Comparison of ENCODE assay signal across 9 cellular contexts in genomic region chr12:124273630-124274029, GRCh38. TPM values are rescaled to one million over a fixed set of nuclear protein-coding genes. Genes with fewer than 3 reads are reported as not detected.
DNase-seq lines count a peak whose midpoint lies in the region; ATAC-seq and TF ChIP-seq lines count a peak whose summit lies in the region.
"Had no signal": no experiment of that assay in that cellular context is flagged by ENCODE, and none has a peak within 500 bp of the region (broad histone marks: within the 10 kb centered on the region; RNA-seq: fewer than 3 reads in every experiment).

No MANE protein-coding gene starts in this region.

- H3K9me3 Mint-ChIP-seq in chondrocyte (ENCODE audit: low read depth), result no peaks in the 10 kb centered on the region
- H3K9me3 Mint-ChIP-seq in CD8-positive, alpha-beta memory T cell, result no peaks in the 10 kb centered on the region
- H3K9me3 Mint-ChIP-seq: activated naive CD4-positive, alpha-beta T cell treated with anti-CD3 and anti-CD28 coated beads, Interleukin-2, amount 50 U/mL, for 24 hours had no signal

- no peaks in the 10 kb centered on the region for H3K36me3 ChIP-seq in HEK293 (ENCODE audit: control insufficient read depth in 2 of 2, insufficient read depth in 1 of 2, low read length in 2 of 2)
- H3K36me3 ChIP-seq in CD8-positive, alpha-beta memory T cell (ENCODE audit: insufficient read depth, low read length), result no peaks in the 10 kb centered on the region

- no peaks in the 10 kb centered on the region for H3K9me3 ChIP-seq in HEK293 (ENCODE audit: control insufficient read depth, insufficient read depth, low read depth, low read length)
- no peaks in the 10 kb centered on the region for H3K9me3 ChIP-seq in CD8-positive, alpha-beta memory T cell (ENCODE audit: low read length)

- H3K4me3 Mint-ChIP-seq in chondrocyte (ENCODE audit: unreplicated experiment), result no peak overlapping the region
- H3K4me3 Mint-ChIP-seq in CD8-positive, alpha-beta memory T cell, result no peak overlapping the region
- H3K4me3 Mint-ChIP-seq: activated naive CD4-positive, alpha-beta T cell treated with anti-CD3 and anti-CD28 coated beads, Interleukin-2, amount 50 U/mL, for 24 hours had no signal

- TF ChIP-seq CTCF in HEK293 (tag by site-specific recombination; IDR thresholded peaks at IDR 0.05) (0 out of 2 replicates have a peak, but pooled peaks have one; percentile 25), chondrocyte (IDR thresholded peaks at IDR 0.05) (peak; percentile 51), retinal pigment epithelial cell (conservative IDR thresholded peaks at IDR 0.05; ENCODE audit: low read depth, low read length) (peak; percentile 37)

- no peak for ATAC-seq in GM21737 (IDR thresholded peaks at IDR 0.05; ENCODE audit: unreplicated experiment)

- H3K36me3 Mint-ChIP-seq in chondrocyte (ENCODE audit: low read depth), result peaks cover 3% of the 10 kb centered on the region
- peaks cover 0 to 2% (median 0%) of the 10 kb centered on the region in 3 donors for H3K36me3 Mint-ChIP-seq in CD8-positive, alpha-beta memory T cell
- H3K36me3 Mint-ChIP-seq: activated naive CD4-positive, alpha-beta T cell treated with anti-CD3 and anti-CD28 coated beads, Interleukin-2, amount 50 U/mL, for 24 hours had no signal

- peak overlapping the region; percentile 44; the same call in 1 of the 2 replicates for H3K27ac ChIP-seq in HEK293 (ENCODE audit: extremely low read depth, low read depth, low read length)
- H3K27ac ChIP-seq in CD8-positive, alpha-beta memory T cell (ENCODE audit: low read depth, low read length), result no peak overlapping the region

- peaks cover 14% of the 10 kb centered on the region for H3K27me3 Mint-ChIP-seq in chondrocyte (ENCODE audit: low read depth)
- peaks cover 8 to 21% of the 10 kb centered on the region in 2 donors for H3K27me3 Mint-ChIP-seq in CD8-positive, alpha-beta memory T cell

- H3K4me1 ChIP-seq in HEK293 (ENCODE audit: control insufficient read depth, insufficient read depth, low read length), result no peaks in the 10 kb centered on the region
- no peaks in the 10 kb centered on the region for H3K4me1 ChIP-seq in CD8-positive, alpha-beta memory T cell (ENCODE audit: insufficient read depth, low read length)

- CTCF ChIA-PET in HEK293 (lab: Yijun Ruan, JAX), result interaction anchor here (0.6 to 1.2 kb wide), 5 partner anchors 9 to 514 kb away, joined by 3 read pairs; no protein-coding TSS in a partner anchor
- CTCF ChIA-PET in CD8-positive, alpha-beta memory T cell (lab: Charles Lee), result no interaction called here

- peak; percentile 33 for DNase-seq in activated CD4-positive, alpha-beta T cell treated with anti-CD3 and anti-CD28 coated beads for 48 hours
- DNase-seq in activated CD4-positive, alpha-beta T cell treated with anti-CD3 and anti-CD28 coated beads for 4 hours, result no peak
- peak; percentile 17 for DNase-seq in NCI-H774 (lab: John Stamatoyannopoulos, UW)
- DNase-seq in chondrocyte (ENCODE audit: low spot score), result no peak
- peak; percentile 17 for DNase-seq in retinal pigment epithelial cell (ENCODE audit: low read depth)
- no peak for DNase-seq in CD8-positive, alpha-beta memory T cell

- peaks cover 3% of the 10 kb centered on the region for H3K4me1 Mint-ChIP-seq in chondrocyte (ENCODE audit: low read depth)
- H3K4me1 Mint-ChIP-seq in CD8-positive, alpha-beta memory T cell, result no peaks in the 10 kb centered on the region
- H3K4me1 Mint-ChIP-seq: activated naive CD4-positive, alpha-beta T cell treated with anti-CD3 and anti-CD28 coated beads, Interleukin-2, amount 50 U/mL, for 24 hours had no signal

- H3K27me3 ChIP-seq in CD8-positive, alpha-beta memory T cell (ENCODE audit: insufficient read depth, low read length, poor library complexity, severe bottlenecking), result no peaks in the 10 kb centered on the region

- H3K4me3 ChIP-seq in HEK293 (ENCODE audit: low read depth, low read length), result no peak overlapping the region
- H3K4me3 ChIP-seq in retinal pigment epithelial cell (ENCODE audit: low read length), result no peak overlapping the region
- no peak overlapping the region for H3K4me3 ChIP-seq in CD8-positive, alpha-beta memory T cell (ENCODE audit: low read length)

- POLR2A ChIA-PET in HEK293 (lab: Yijun Ruan, JAX), result no interaction called here
- POLR2A ChIA-PET in CD8-positive, alpha-beta memory T cell (lab: Charles Lee), result no interaction called here

- H3K27ac Mint-ChIP-seq in chondrocyte (ENCODE audit: unreplicated experiment), result no peak overlapping the region
- H3K27ac Mint-ChIP-seq in CD8-positive, alpha-beta memory T cell, result peak overlapping the region in 1 of 8 donors; percentile 26
- H3K27ac Mint-ChIP-seq: activated naive CD4-positive, alpha-beta T cell treated with anti-CD3 and anti-CD28 coated beads, Interleukin-2, amount 50 U/mL, for 24 hours had no signal

TF ChIP-seq in HEK293, 187 proteins besides CTCF, POLR2A, EP300 and RAD21 (continues in another document):
- TF ChIP-seq, protein P1, sequence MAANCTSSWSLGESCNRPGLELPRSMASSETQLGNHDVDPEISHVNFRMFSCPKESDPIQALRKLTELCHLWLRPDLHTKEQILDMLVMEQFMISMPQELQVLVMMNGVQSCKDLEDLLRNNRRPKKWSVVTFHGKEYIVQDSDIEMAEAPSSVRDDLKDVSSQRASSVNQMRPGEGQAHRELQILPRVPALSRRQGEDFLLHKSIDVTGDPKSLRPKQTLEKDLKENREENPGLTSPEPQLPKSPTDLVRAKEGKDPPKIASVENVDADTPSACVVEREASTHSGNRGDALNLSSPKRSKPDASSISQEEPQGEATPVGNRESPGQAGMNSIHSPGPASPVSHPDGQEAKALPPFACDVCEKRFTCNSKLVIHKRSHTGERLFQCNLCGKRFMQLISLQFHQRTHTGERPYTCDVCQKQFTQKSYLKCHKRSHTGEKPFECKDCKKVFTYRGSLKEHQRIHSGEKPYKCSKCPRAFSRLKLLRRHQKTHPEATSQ (tag by site-specific recombination; IDR thresholded peaks at IDR 0.05), result no peak
- TF ChIP-seq ZNF18 (tag by site-specific recombination; IDR thresholded peaks at IDR 0.05), result no peak
- TF ChIP-seq ZNF610 (tag by site-specific recombination; IDR thresholded peaks at IDR 0.05; ENCODE audit: borderline replicate concordance), result no peak
- TF ChIP-seq RBAK (tag by site-specific recombination; IDR thresholded peaks at IDR 0.05), result no peak
- no peak for TF ChIP-seq ZNF266 (tag by site-specific recombination; IDR thresholded peaks at IDR 0.05; ENCODE audit: low read depth)
- peak; percentile 69; the same call in 1 of the 2 replicates for TF ChIP-seq ZIC2 (tag by site-specific recombination; IDR thresholded peaks at IDR 0.05)
- TF ChIP-seq ZNF639 (tag by site-specific recombination; IDR thresholded peaks at IDR 0.05), result no peak
- no peak for TF ChIP-seq ZSCAN18 (tag by site-specific recombination; IDR thresholded peaks at IDR 0.05)
- no peak for TF ChIP-seq ZNF121 (tag by site-specific recombination; IDR thresholded peaks at IDR 0.05)
- TF ChIP-seq ZNF16 (tag by site-specific recombination; IDR thresholded peaks at IDR 0.05; ENCODE audit: low read depth), result no peak
- TF ChIP-seq ZNF785 (tag by site-specific recombination; IDR thresholded peaks at IDR 0.05), result no peak
- peak; percentile 88 for TF ChIP-seq TRIM28 (IDR thresholded peaks at IDR 0.05; ENCODE audit: borderline replicate concordance, low read length)
- TF ChIP-seq HOXD13 (CRISPR knock-in tag; IDR thresholded peaks at IDR 0.05; ENCODE audit: borderline replicate concordance), result no peak

RNA-seq across cellular contexts. Expression of gene RFLNA, which starts 21.3 kb away (rescaled TPM):
- total RNA-seq in chondrocyte, result 1.0 to 4.7 TPM (median 1.3 TPM) in 3 replicates
- total RNA-seq in CD8-positive, alpha-beta memory T cell, result not detected
- polyA plus RNA-seq in CD8-positive, alpha-beta memory T cell, result not detected

Comparison
In these comparisons a context has a peak if more than half of its experiments do, and no peak if none do; other contexts are left out.
1. DNase-seq: peak in activated CD4-positive, alpha-beta T cell treated with anti-CD3 and anti-CD28 coated beads for 48 hours (single experiment), NCI-H774 (single experiment) and retinal pigment epithelial cell (single experiment); none in activated CD4-positive, alpha-beta T cell treated with anti-CD3 and anti-CD28 coated beads for 4 hours (0 of 2), chondrocyte (single experiment) and CD8-positive, alpha-beta memory T cell (0 of 5).
2. Peak in every context shown above with its lines, with median percentiles within 50 percentile points of each other: CTCF ChIP-seq.